17 cellular contexts compared by ENCODE assay signal in genomic region chr17:55089251-55089650, GRCh38.
DNase-seq lines count a peak whose midpoint lies in the region; ATAC-seq, FAIRE-seq and TF ChIP-seq lines count a peak whose summit lies in the region.
"Had no signal": no experiment of that assay in that cellular context is flagged by ENCODE, and none has a peak within 500 bp of the region (broad histone marks: within the 10 kb centered on the region; RNA-seq: fewer than 3 reads in every experiment).

No MANE protein-coding gene starts in this region.

- no TSS peak for BruUV-seq in HCT116 (replicated peaks; lab: Mats Ljungman, UMichigan)

- no peak for TF ChIP-seq POLR2A in HCT116 (IDR thresholded peaks at IDR 0.05; ENCODE audit: borderline replicate concordance, extremely low read depth, insufficient read depth, insufficient read length)

- no peaks in the 10 kb centered on the region for H3K9me2 ChIP-seq in HCT116 (ENCODE audit: insufficient read depth)

- no peak overlapping the region for H3K4me3 ChIP-seq in HCT116 (replicated peaks in 1 of 2; ENCODE audit: low read depth in 1 of 2, low read length in 2 of 2)
- H3K4me3 ChIP-seq in small intestine (ENCODE audit: low read depth in 1 of 2, low read length in 2 of 2): no peak overlapping the region
- H3K4me3 ChIP-seq in trophoblast cell (ENCODE audit: low read depth, low read length): no peak overlapping the region

- no peaks in the 10 kb centered on the region for H3K79me1 ChIP-seq in trophoblast cell (ENCODE audit: low read length)

- H3K23ac ChIP-seq in trophoblast cell (ENCODE audit: low read length): no peak overlapping the region

- no peak for ATAC-seq in HCT116
- no peak for ATAC-seq in HG03565 (IDR thresholded peaks at IDR 0.05; ENCODE audit: unreplicated experiment)
- ATAC-seq in HG03045 (IDR thresholded peaks at IDR 0.05; ENCODE audit: unreplicated experiment): no peak

- no peak overlapping the region for H3K14ac ChIP-seq in trophoblast cell (ENCODE audit: low read length)

- no peak overlapping the region for H4K12ac ChIP-seq in trophoblast cell (ENCODE audit: low read depth, low read length)

- peak overlapping the region; percentile 84 for H3K27ac Mint-ChIP-seq in activated T-cell treated with anti-CD3 and anti-CD28 coated beads, Interleukin-2, amount 50 U/mL, for 24 hours
- H3K27ac Mint-ChIP-seq in activated CD4-positive, alpha-beta memory T cell treated with anti-CD3 and anti-CD28 coated beads for 36 hours: peak overlapping the region; percentile 80
- H3K27ac Mint-ChIP-seq: HFFc6 had no signal

- H3K36me3 ChIP-seq in HCT116 (ENCODE audit: control insufficient read depth in 1 of 2, insufficient read depth in 2 of 2, low read length in 2 of 2) (no peaks in the 10 kb centered on the region), small intestine (ENCODE audit: control insufficient read depth in 2 of 2, insufficient read depth in 2 of 2, low read length in 2 of 2) (no peaks in the 10 kb centered on the region), trophoblast cell (ENCODE audit: control insufficient read depth in 1 of 2, insufficient read depth in 2 of 2, low read length in 2 of 2) (no peaks in the 10 kb centered on the region)

- H3K4me2 ChIP-seq in HCT116 (ENCODE audit: low read length): 0 out of 2 replicates have a peak overlapping the region, but pooled peaks have one; percentile 47
- no peak overlapping the region for H3K4me2 ChIP-seq in trophoblast cell (ENCODE audit: low read length)

- no peak overlapping the region for H3K4ac ChIP-seq in trophoblast cell (ENCODE audit: low read depth, low read length)

- H3K4me1 Mint-ChIP-seq in activated T-cell treated with anti-CD3 and anti-CD28 coated beads, Interleukin-2, amount 50 U/mL, for 24 hours (ENCODE audit: low read depth): peaks cover 26% of the 10 kb centered on the region
- peaks cover 26% of the 10 kb centered on the region for H3K4me1 Mint-ChIP-seq in activated CD4-positive, alpha-beta memory T cell treated with anti-CD3 and anti-CD28 coated beads for 36 hours (ENCODE audit: low read depth)

- no peak for TF ChIP-seq CTCF in HCT116 (IDR thresholded peaks at IDR 0.05 in 2 of 3, conservative IDR thresholded peaks at IDR 0.05 in 1 of 3; ENCODE audit: borderline replicate concordance in 1 of 3, insufficient read depth in 1 of 3, low read depth in 2 of 3, low read length in 2 of 3)

- H3K27ac ChIP-seq in HCT116 (ENCODE audit: low read depth, low read length) (no peak overlapping the region), small intestine (ENCODE audit: low read depth in 1 of 2, low read length in 1 of 2) (no peak overlapping the region), trophoblast cell (ENCODE audit: low read depth, low read length) (no peak overlapping the region)

- no peaks in the 10 kb centered on the region for H3K27me3 Mint-ChIP-seq in activated T-cell treated with anti-CD3 and anti-CD28 coated beads, Interleukin-2, amount 50 U/mL, for 24 hours
- H3K27me3 Mint-ChIP-seq in activated CD4-positive, alpha-beta memory T cell treated with anti-CD3 and anti-CD28 coated beads for 36 hours: no peaks in the 10 kb centered on the region

- no peaks in the 10 kb centered on the region for H3K79me2 ChIP-seq in HCT116 (ENCODE audit: insufficient read depth, low read length)
- no peaks in the 10 kb centered on the region for H3K79me2 ChIP-seq in trophoblast cell (ENCODE audit: control insufficient read depth, insufficient read depth, low read length, poor library complexity)

- DNase-seq in activated T-cell treated with anti-CD3 and anti-CD28 coated beads, Interleukin-2, amount 50 U/mL, for 24 hours: no peak
- DNase-seq in activated T-cell treated with anti-CD3 and anti-CD28 coated beads, Interleukin-2, amount 50 U/mL, for 48 hours: no peak
- DNase-seq in HCT116 (ENCODE audit: low read depth, low spot score) (no peak), small intestine (peak; percentile 5), trophoblast cell (no peak)
- no peak for DNase-seq in activated CD4-positive, alpha-beta memory T cell treated with anti-CD3 and anti-CD28 coated beads for 36 hours
- DNase-seq: C1 segment of cervical spinal cord; Caco-2; DMS153; EL; GOT3; HFFc6; NCI-H187 treated with DMSO at 0.1 percent for 48 hours; NCI-H446 treated with DMSO at 0.1 percent for 48 hours; NK-92 treated with Interleukin-12 subunit alpha and Interleukin-12 subunit beta, amount 100 ng/mL, for 24 hours had no signal

- peak; percentile 39 for FAIRE-seq in small intestine (lab: Jason Lieb, UNC)

- H2BK12ac ChIP-seq in trophoblast cell (ENCODE audit: low read length): no peak overlapping the region

- no peak overlapping the region for H2AK5ac ChIP-seq in trophoblast cell (ENCODE audit: low read length)

- H3K9ac ChIP-seq in HCT116 (ENCODE audit: low read length) (no peak overlapping the region), trophoblast cell (ENCODE audit: low read length) (no peak overlapping the region)

- no peak overlapping the region for H2BK120ac ChIP-seq in trophoblast cell (ENCODE audit: insufficient read depth, low read length, poor library complexity)

- no peaks in the 10 kb centered on the region for H3K9me3 Mint-ChIP-seq in activated T-cell treated with anti-CD3 and anti-CD28 coated beads, Interleukin-2, amount 50 U/mL, for 24 hours
- no peaks in the 10 kb centered on the region for H3K9me3 Mint-ChIP-seq in activated CD4-positive, alpha-beta memory T cell treated with anti-CD3 and anti-CD28 coated beads for 36 hours
- H3K9me3 Mint-ChIP-seq: HFFc6 had no signal

- H4K20me1 ChIP-seq in HCT116 (ENCODE audit: insufficient read depth): no peaks in the 10 kb centered on the region

- 83 to 91% (median 91%) methylated on average over 2 of the region's 2 CpGs for WGBS in small intestine, 3 donors
- WGBS in trophoblast cell (ENCODE audit: extremely low coverage, insufficient coverage, insufficient read length): no CpG with 5 or more reads among the region's 2 CpGs

- H3K18ac ChIP-seq in trophoblast cell (ENCODE audit: low read length): no peak overlapping the region

- 0 out of 4 replicates have a peak, but pooled peaks cover 0 to 3% of the 10 kb centered on the region in 2 experiments for H3K9me3 ChIP-seq in HCT116 (ENCODE audit: control insufficient read depth in 1 of 2, insufficient read depth in 1 of 2, low read depth in 1 of 2, low read length in 2 of 2)
- no peaks in the 10 kb centered on the region for H3K9me3 ChIP-seq in small intestine (ENCODE audit: control insufficient read depth, low read depth)
- H3K9me3 ChIP-seq in trophoblast cell (ENCODE audit: insufficient read depth, low read depth, low read length): no peaks in the 10 kb centered on the region
- H3K9me3 ChIP-seq: Caco-2 had no signal

- H2AFZ ChIP-seq in HCT116 (ENCODE audit: low read depth, low read length, poor library complexity, severe bottlenecking) (no peak overlapping the region), trophoblast cell (ENCODE audit: insufficient read depth, low read length, poor library complexity) (no peak overlapping the region)

- no peak overlapping the region for H3K4me3 Mint-ChIP-seq in activated T-cell treated with anti-CD3 and anti-CD28 coated beads, Interleukin-2, amount 50 U/mL, for 24 hours
- no peak overlapping the region for H3K4me3 Mint-ChIP-seq in activated CD4-positive, alpha-beta memory T cell treated with anti-CD3 and anti-CD28 coated beads for 36 hours
- H3K4me3 Mint-ChIP-seq: HFFc6 had no signal

- H3K36me3 Mint-ChIP-seq in activated T-cell treated with anti-CD3 and anti-CD28 coated beads, Interleukin-2, amount 50 U/mL, for 24 hours (ENCODE audit: low read depth): peaks cover 14% of the 10 kb centered on the region
- peaks cover 11% of the 10 kb centered on the region for H3K36me3 Mint-ChIP-seq in activated CD4-positive, alpha-beta memory T cell treated with anti-CD3 and anti-CD28 coated beads for 36 hours

- RAD21 ChIA-PET in HCT116 (lab: Charles Lee; ENCODE audit: low non-redundant PET in 1 of 2, low total read pairs in 2 of 2, uncharacterized antibody in 2 of 2, unreplicated experiment in 2 of 2): no interaction called here

- POLR2A ChIA-PET in HCT116 (lab: Charles Lee): no interaction called here
- POLR2A ChIA-PET in activated CD4-positive, alpha-beta memory T cell treated with anti-CD3 and anti-CD28 coated beads for 36 hours (lab: Charles Lee): no interaction called here

- CTCF ChIA-PET in HCT116 (lab: Charles Lee): no interaction called here
- CTCF ChIA-PET in activated CD4-positive, alpha-beta memory T cell treated with anti-CD3 and anti-CD28 coated beads for 36 hours (lab: Charles Lee): no interaction called here

- TF ChIP-seq RAD21 in HCT116 (IDR thresholded peaks at IDR 0.05; ENCODE audit: low read depth): no peak

- no peaks in the 10 kb centered on the region for H3K27me3 ChIP-seq in HCT116 (ENCODE audit: insufficient read depth, low read length)
- H3K27me3 ChIP-seq in small intestine (ENCODE audit: control insufficient read depth in 2 of 2, insufficient read depth in 2 of 2, low read length in 2 of 2): no peaks in the 10 kb centered on the region
- no peaks in the 10 kb centered on the region for H3K27me3 ChIP-seq in trophoblast cell (ENCODE audit: insufficient read depth, low read length)

- H3K4me1 ChIP-seq in HCT116 (ENCODE audit: control insufficient read depth in 1 of 2, insufficient read depth in 2 of 2, low read length in 2 of 2) (peaks cover 24 to 28% of the 10 kb centered on the region in 2 experiments), small intestine (ENCODE audit: control insufficient read depth in 2 of 2, insufficient read depth in 1 of 2, low read depth in 1 of 2, low read length in 1 of 2) (no peaks in the 10 kb centered on the region), trophoblast cell (ENCODE audit: control insufficient read depth in 1 of 2, insufficient read depth in 2 of 2, low read length in 2 of 2) (peaks cover 0 to 3% of the 10 kb centered on the region in 2 experiments)
- H3K4me1 ChIP-seq: Caco-2 had no signal

- H4K8ac ChIP-seq in trophoblast cell (ENCODE audit: low read depth, low read length): no peak overlapping the region

- no peak overlapping the region for H4K91ac ChIP-seq in trophoblast cell (ENCODE audit: low read depth, low read length)

- no peak overlapping the region for H2BK5ac ChIP-seq in trophoblast cell (ENCODE audit: low read depth, low read length, poor library complexity)

- intact Hi-C loops in HCT116 (cut with micrococcal nuclease): no loop called here
- intact Hi-C loops in activated CD4-positive, alpha-beta memory T cell treated with anti-CD3 and anti-CD28 coated beads for 36 hours (cut with micrococcal nuclease): no loop called here

TF ChIP-seq in HCT116, 20 proteins besides CTCF, POLR2A, EP300 and RAD21 (continues in another document):
- TF ChIP-seq TCF7L2 (IDR thresholded peaks at IDR 0.05; ENCODE audit: borderline replicate concordance, extremely low read depth, insufficient read depth, insufficient read length): no peak
- no peak for TF ChIP-seq ZNF274 (IDR thresholded peaks at IDR 0.05; ENCODE audit: low read depth, low read length)
